13 cellular contexts compared by ENCODE assay signal in genomic region chr4:112554271-112554670, GRCh38. TPM values are rescaled to one million over a fixed set of nuclear protein-coding genes. Genes with fewer than 3 reads are reported as not detected.
"Had no signal": no experiment of that assay in that cellular context is flagged by ENCODE, and none has a peak within 500 bp of the region (broad histone marks: within the 10 kb centered on the region; RNA-seq: fewer than 3 reads in every experiment).

No MANE protein-coding gene starts in this region.

RNA-seq across cellular contexts. Expression of gene NEUROG2, which starts 38.3 kb away (rescaled TPM):
- total RNA-seq: stomach, subcutaneous adipose tissue, suprapubic skin, thoracic aorta, thyroid gland, tibial nerve, transverse colon, upper lobe of left lung, upper lobe of right lung, ureter, urinary bladder, uterus, vagina had no signal
- polyA plus RNA-seq: stomach, urinary bladder had no signal
